In genomic region chr20:35448788-35449373, GRCh38 we compare ENCODE assay signal across 24 cellular contexts. TPM values are rescaled to one million over a fixed set of nuclear protein-coding genes. Genes with fewer than 3 reads are reported as not detected.
"Had no signal": no experiment of that assay in that cellular context is flagged by ENCODE, and none has a peak within 500 bp of the region (broad histone marks: within the 10 kb centered on the region; RNA-seq: fewer than 3 reads in every experiment).

No MANE protein-coding gene starts in this region.

- H3K27ac ChIP-seq: colonic mucosa, foreskin keratinocyte, hepatocyte, neutrophil, sigmoid colon, stomach, thoracic aorta, transverse colon had no signal

- H3K79me2 ChIP-seq: hepatocyte had no signal

- H3K4me3 ChIP-seq: colonic mucosa, hepatocyte, lung, sigmoid colon, stomach, thoracic aorta, transverse colon had no signal

- H3K36me3 ChIP-seq: colonic mucosa, neutrophil, sigmoid colon, stomach, thoracic aorta, transverse colon had no signal

- ATAC-seq: foreskin keratinocyte; left colon; left ventricle myocardium superior; naive thymus-derived CD4-positive, alpha-beta T cell had no signal

- H3K27ac Mint-ChIP-seq: endodermal cell; naive thymus-derived CD4-positive, alpha-beta T cell had no signal

- H3K4me1 ChIP-seq: colonic mucosa, foreskin keratinocyte had no signal

- H3K4me1 Mint-ChIP-seq: endodermal cell had no signal

- H3K9me3 ChIP-seq: colonic mucosa, neutrophil, sigmoid colon, stomach, thoracic aorta, transverse colon had no signal

- H3K4me3 Mint-ChIP-seq: endodermal cell; naive thymus-derived CD4-positive, alpha-beta T cell; nephron progenitor cell had no signal

- H2AFZ ChIP-seq: hepatocyte had no signal

- H3K4me2 ChIP-seq: hepatocyte had no signal

- H3K27me3 ChIP-seq: colonic mucosa, foreskin keratinocyte, hepatocyte, neutrophil, sigmoid colon, stomach, transverse colon had no signal

- H3K9me3 Mint-ChIP-seq: naive thymus-derived CD4-positive, alpha-beta T cell had no signal

- H3K36me3 Mint-ChIP-seq: naive thymus-derived CD4-positive, alpha-beta T cell had no signal

- DNase-seq: colonic mucosa; dermis blood vessel endothelial cell; endodermal cell; erythroblast; foreskin keratinocyte; head of caudate nucleus; left colon; left ventricle myocardium superior; mesendoderm; naive thymus-derived CD4-positive, alpha-beta T cell; nephron progenitor cell; posterior cingulate gyrus; sigmoid colon; small intestine; stimulated activated CD4-positive, alpha-beta T cell treated with anti-CD3 and anti-CD28 coated beads, Interleukin-12 subunit alpha, Interleukin-12 subunit beta, amount 100 ng/mL, for 4 hours; stimulated activated naive CD4-positive, alpha-beta T cell; stomach; substantia nigra; transverse colon had no signal

- FAIRE-seq: endothelial cell of umbilical vein, small intestine had no signal

RNA-seq across cellular contexts. Expression of gene GDF5, which starts 10.9 kb away (rescaled TPM):
- total RNA-seq: endodermal cell had no signal
- polyA plus RNA-seq: naive thymus-derived CD4-positive, alpha-beta T cell had no signal
